Comparison of ENCODE assay signal across 19 cellular contexts in the genomic region with DNA sequence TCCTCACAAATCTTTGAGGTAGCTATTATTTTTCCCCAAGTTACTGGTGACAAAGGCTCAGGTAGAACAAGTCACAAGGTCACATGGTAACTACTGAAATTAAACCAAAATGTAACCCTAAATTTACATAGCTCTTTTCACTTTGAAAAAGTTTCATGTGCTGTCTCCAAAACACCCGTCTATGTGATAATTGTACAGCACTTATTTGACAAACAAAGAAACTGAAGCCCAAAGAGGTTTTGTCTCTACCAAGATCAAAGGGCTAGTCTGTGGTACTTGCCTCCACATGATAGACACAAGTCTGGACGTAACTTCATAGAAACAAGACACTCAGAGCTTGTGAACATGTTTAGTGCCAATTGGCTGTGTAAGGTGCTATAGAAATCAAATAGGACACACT.
A peak's percentile ranks its signal among the peaks of the same experiment; 100 is the strongest.
DNase-seq lines count a peak whose midpoint lies in the region; ATAC-seq, FAIRE-seq and TF ChIP-seq lines count a peak whose summit lies in the region.
"Had no signal": no experiment of that assay in that cellular context is flagged by ENCODE, and none has a peak within 500 bp of the region (broad histone marks: within the 10 kb centered on the region; RNA-seq: fewer than 3 reads in every experiment).

No MANE protein-coding gene starts in this region.

- ATAC-seq in GM18520 (IDR thresholded peaks at IDR 0.05; ENCODE audit: unreplicated experiment), result peak; percentile 28
- peak; percentile 28 for ATAC-seq in GM19324 (IDR thresholded peaks at IDR 0.05; ENCODE audit: low FRiP score, unreplicated experiment)
- peak; percentile 37 for ATAC-seq in HG03039 (IDR thresholded peaks at IDR 0.05; ENCODE audit: unreplicated experiment)
- no peak for ATAC-seq in GM21786 (IDR thresholded peaks at IDR 0.05; ENCODE audit: unreplicated experiment)
- ATAC-seq: heart left ventricle, natural killer cell had no signal

- H3K27ac ChIP-seq in mammary epithelial cell (ENCODE audit: insufficient read depth, low read depth, low read length), result no peak overlapping the region
- H3K27ac ChIP-seq in small intestine (ENCODE audit: low read depth in 1 of 2, low read length in 1 of 2), result no peak overlapping the region
- H3K27ac ChIP-seq: heart left ventricle, SJSA1 had no signal

- H3K27me3 ChIP-seq in mammary epithelial cell (ENCODE audit: insufficient read depth, low read length), result no peaks in the 10 kb centered on the region
- H3K27me3 ChIP-seq in small intestine (ENCODE audit: control insufficient read depth in 2 of 2, insufficient read depth in 2 of 2, low read length in 2 of 2), result no peaks in the 10 kb centered on the region
- H3K27me3 ChIP-seq: heart left ventricle, SJSA1 had no signal

- dilution Hi-C loops in mammary epithelial cell (cut with HindIII; ENCODE audit: low sequenced_read_pairs), result no loop called here

- H3K4me2 ChIP-seq in mammary epithelial cell (ENCODE audit: insufficient read depth, low read depth, low read length), result peak overlapping the region; percentile 21

- H3K9me3 ChIP-seq in mammary epithelial cell (replicated peaks; ENCODE audit: insufficient read depth, low read length), result no peaks in the 10 kb centered on the region
- H3K9me3 ChIP-seq in small intestine (ENCODE audit: control insufficient read depth, low read depth), result no peaks in the 10 kb centered on the region
- H3K9me3 ChIP-seq: SJSA1 had no signal

- H4K20me1 ChIP-seq in mammary epithelial cell (ENCODE audit: insufficient read depth, low read length), result no peaks in the 10 kb centered on the region

- H3K79me2 ChIP-seq in mammary epithelial cell (ENCODE audit: insufficient read depth, low read length), result no peaks in the 10 kb centered on the region

- no TSS peak for BruUV-seq in mammary epithelial cell (replicated peaks; lab: Mats Ljungman, UMichigan)

- peak; percentile 45 for DNase-seq in mammary epithelial cell
- DNase-seq in hippocampal formation (lab: John Stamatoyannopoulos, UW), result no peak
- DNase-seq in small intestine, result no peak
- DNase-seq in cerebellar cortex (ENCODE audit: low spot score), result no peak
- DNase-seq: activated CD4-positive, CD25-positive, alpha-beta regulatory T cell treated with anti-CD3 and anti-CD28 coated beads, Interleukin-2, amount 50 U/mL, for 72 hours; activated effector memory CD4-positive, alpha-beta T cell treated with Interleukin-2 at 50 U/mL for 16 hours; central memory CD4-positive, alpha-beta T cell; effector CD4-positive, alpha-beta T cell; EL; heart left ventricle; natural killer cell; NCI-H2029; NCI-H526 treated with DMSO at 0.1 percent for 48 hours; T-helper 9 cell had no signal

- no peak overlapping the region for H3K4me3 ChIP-seq in mammary epithelial cell (replicated peaks in 1 of 3; ENCODE audit: insufficient read depth in 1 of 3, low read depth in 2 of 3, low read length in 3 of 3)
- H3K4me3 ChIP-seq in small intestine (ENCODE audit: low read depth in 1 of 2, low read length in 2 of 2), result no peak overlapping the region
- H3K4me3 ChIP-seq: heart left ventricle, SJSA1 had no signal

- FAIRE-seq in small intestine (lab: Jason Lieb, UNC), result no peak

- no peak overlapping the region for H3K9ac ChIP-seq in mammary epithelial cell (ENCODE audit: insufficient read depth, low read length)

- peak overlapping the region; percentile 56 for H2AFZ ChIP-seq in mammary epithelial cell (ENCODE audit: low read depth, low read length)

- no peak for TF ChIP-seq CTCF in mammary epithelial cell (conservative IDR thresholded peaks at IDR 0.05 in 1 of 2, IDR thresholded peaks at IDR 0.05 in 1 of 2; ENCODE audit: extremely low read depth in 1 of 2, insufficient read depth in 1 of 2, low read depth in 1 of 2, low read length in 2 of 2)

- CTCF ChIA-PET in mammary epithelial cell (lab: Charles Lee; ENCODE audit: low non-redundant PET), result interaction anchor here (0.6 kb wide), 1 partner anchor 102 kb away, joined by 5 read pairs; no protein-coding TSS in a partner anchor

- in situ Hi-C loops in mammary epithelial cell (cut with MboI; ENCODE audit: low sequenced_read_pairs in 2 of 2), result no loop called here

- H3K4me1 ChIP-seq in mammary epithelial cell (ENCODE audit: insufficient read depth, low read length) (peaks cover 27% of the 10 kb centered on the region), small intestine (ENCODE audit: control insufficient read depth in 2 of 2, insufficient read depth in 1 of 2, low read depth in 1 of 2, low read length in 1 of 2) (peaks cover 0 to 2% of the 10 kb centered on the region in 2 donors)

- WGBS in mammary epithelial cell (ENCODE audit: low coverage, missing lambda C conversion rate), result 0% methylated on average over 2 of the region's 2 CpGs
- WGBS in small intestine, 3 donors, result 52 to 70% (median 54%) methylated on average over 2 of the region's 2 CpGs

- H3K36me3 ChIP-seq in mammary epithelial cell (ENCODE audit: insufficient read depth, low read length), result no peaks in the 10 kb centered on the region
- no peaks in the 10 kb centered on the region for H3K36me3 ChIP-seq in small intestine (ENCODE audit: control insufficient read depth in 2 of 2, insufficient read depth in 2 of 2, low read length in 2 of 2)
- H3K36me3 ChIP-seq: SJSA1 had no signal

- intact Hi-C loops in mammary epithelial cell (cut with micrococcal nuclease), result no loop called here
